ENCODE assay signal across 22 cellular contexts in the genomic region with DNA sequence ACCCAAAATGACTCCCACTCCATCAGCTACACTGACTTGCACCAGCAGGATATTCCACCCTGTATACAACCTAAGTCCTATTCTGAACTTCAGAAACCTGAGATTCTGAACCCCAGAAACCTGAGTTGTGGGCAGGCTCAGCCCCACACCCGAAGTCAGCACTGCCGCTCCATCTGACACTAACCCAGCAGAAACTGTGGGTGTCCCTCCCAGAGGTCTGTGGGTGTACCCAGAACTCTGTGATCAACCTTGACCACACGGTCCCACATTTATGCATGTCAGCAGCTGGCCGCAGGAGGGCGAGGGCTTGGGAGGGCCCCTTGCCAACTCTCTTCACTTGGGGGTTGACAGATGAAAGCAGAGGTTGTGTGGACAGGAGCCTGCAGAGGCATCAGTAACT. TPM values are rescaled to one million over a fixed set of nuclear protein-coding genes. Genes with fewer than 3 reads are reported as not detected.
DNase-seq lines count a peak whose midpoint lies in the region; ATAC-seq and TF ChIP-seq lines count a peak whose summit lies in the region.
"Had no signal": no experiment of that assay in that cellular context is flagged by ENCODE, and none has a peak within 500 bp of the region (broad histone marks: within the 10 kb centered on the region; RNA-seq: fewer than 3 reads in every experiment).

No MANE protein-coding gene starts in this region.

- H3K27ac Mint-ChIP-seq in endodermal cell, result no peak overlapping the region
- H3K27ac Mint-ChIP-seq: CD14-positive monocyte; CD4-positive, alpha-beta memory T cell had no signal

- TF ChIP-seq POLR2A in tibial nerve (IDR thresholded peaks at IDR 0.05), result no peak

- no peak for TF ChIP-seq EP300 in tibial nerve (IDR thresholded peaks at IDR 0.05)

- TF ChIP-seq CTCF in left ventricle myocardium inferior (IDR thresholded peaks at IDR 0.05; ENCODE audit: borderline replicate concordance) (no peak), endodermal cell (conservative IDR thresholded peaks at IDR 0.05) (no peak), tibial nerve (IDR thresholded peaks at IDR 0.05) (no peak)

- WGBS in endodermal cell (ENCODE audit: insufficient coverage in 1 of 2, insufficient read length in 1 of 2), 2 experiments, result 87 to 90% methylated on average over 3 to 5 of the region's 5 CpGs
- no CpG with 5 or more reads among the region's 5 CpGs for WGBS in neuronal stem cell (ENCODE audit: extremely low coverage in 2 of 2, insufficient read length in 2 of 2, insufficient replicate concordance in 1 of 2), 2 donors
- 81 to 88% methylated on average over 5 of the region's 5 CpGs for WGBS in tibial nerve, 2 donors

- no peak overlapping the region for H3K18ac ChIP-seq in neuronal stem cell (ENCODE audit: low read length)

- H3K27ac ChIP-seq in left ventricle myocardium inferior (replicated peaks) (no peak overlapping the region), endodermal cell (ENCODE audit: low read depth, low read length) (no peak overlapping the region), neuronal stem cell (replicated peaks; ENCODE audit: low read length) (no peak overlapping the region), tibial nerve (no peak overlapping the region)
- H3K27ac ChIP-seq: BLaER1, HL-60 had no signal

- no peak for ATAC-seq in GM21390 (IDR thresholded peaks at IDR 0.05; ENCODE audit: unreplicated experiment)
- ATAC-seq: HCT116 had no signal

- no peak overlapping the region for H3K4me2 ChIP-seq in neuronal stem cell (ENCODE audit: insufficient read depth, low read length, poor library complexity, severe bottlenecking)
- H3K4me2 ChIP-seq: BLaER1 had no signal

- H4K91ac ChIP-seq in neuronal stem cell (ENCODE audit: low read depth, low read length, poor library complexity), result no peak overlapping the region

- no peak overlapping the region for H2BK12ac ChIP-seq in neuronal stem cell (ENCODE audit: low read length)

- DNase-seq in cardiac septum (ENCODE audit: low spot score), result peak; percentile 36
- no peak for DNase-seq in left ventricle myocardium inferior
- peak; percentile 36 for DNase-seq in endodermal cell
- DNase-seq in neuronal stem cell (ENCODE audit: low spot score), result no peak
- no peak for DNase-seq in amygdala (lab: John Stamatoyannopoulos, UW)
- DNase-seq in SHP77 treated with DMSO at 0.1 percent for 48 hours (lab: John Stamatoyannopoulos, UW), result no peak
- no peak for DNase-seq in tibial nerve (ENCODE audit: low spot score in 2 of 2)
- DNase-seq: 8988T; CD4-positive, alpha-beta memory T cell; DMS79 treated with DMSO at 0.1 percent for 48 hours; GF-D8; GOT3; H7; IMR-90 had no signal

- no peak overlapping the region for H3K23ac ChIP-seq in neuronal stem cell (ENCODE audit: low read depth, low read length, poor library complexity)

- no peak overlapping the region for H4K8ac ChIP-seq in neuronal stem cell (ENCODE audit: low read depth, low read length)

- H3K4me3 ChIP-seq in left ventricle myocardium inferior (no peak overlapping the region), endodermal cell (ENCODE audit: low read length) (no peak overlapping the region), neuronal stem cell (ENCODE audit: low read length in 2 of 2) (no peak overlapping the region), tibial nerve (no peak overlapping the region)
- H3K4me3 ChIP-seq: BLaER1 had no signal

- peak overlapping the region; percentile 31 for H2AK5ac ChIP-seq in neuronal stem cell (ENCODE audit: low read depth, low read length)

- intact Hi-C loops in cardiac septum (cut with DNase I) (loop anchor here (10.0 kb wide), 1 partner anchor 195 kb away; no protein-coding TSS in a partner anchor), left ventricle myocardium inferior (cut with micrococcal nuclease) (no loop called here)

- H3K27me3 ChIP-seq in left ventricle myocardium inferior (ENCODE audit: low read depth) (no peaks in the 10 kb centered on the region), endodermal cell (ENCODE audit: control insufficient read depth, insufficient read depth, low read length, poor library complexity, severe bottlenecking) (no peaks in the 10 kb centered on the region), neuronal stem cell (ENCODE audit: control insufficient read depth in 3 of 3, insufficient read depth in 3 of 3, low read depth in 1 of 3, low read length in 3 of 3) (no peaks in the 10 kb centered on the region), tibial nerve (no peaks in the 10 kb centered on the region)
- H3K27me3 ChIP-seq: BLaER1 had no signal

- no peak overlapping the region for H2AFZ ChIP-seq in neuronal stem cell (ENCODE audit: low read length)

- H3K36me3 ChIP-seq in left ventricle myocardium inferior, result no peaks in the 10 kb centered on the region
- no peaks in the 10 kb centered on the region for H3K36me3 ChIP-seq in endodermal cell (ENCODE audit: control insufficient read depth, insufficient read depth, low read length)
- no peaks in the 10 kb centered on the region for H3K36me3 ChIP-seq in neuronal stem cell (replicated peaks in 1 of 2; ENCODE audit: control insufficient read depth in 2 of 2, insufficient read depth in 2 of 2, low read length in 2 of 2)
- H3K36me3 ChIP-seq in tibial nerve, result no peaks in the 10 kb centered on the region
- H3K36me3 ChIP-seq: BLaER1 had no signal

- no peaks in the 10 kb centered on the region for H3K36me3 Mint-ChIP-seq in endodermal cell (ENCODE audit: low read depth)
- H3K36me3 Mint-ChIP-seq: CD14-positive monocyte; CD4-positive, alpha-beta memory T cell had no signal

- H3K9me3 Mint-ChIP-seq in endodermal cell, result no peaks in the 10 kb centered on the region
- H3K9me3 Mint-ChIP-seq: CD14-positive monocyte had no signal

- no peak overlapping the region for H2BK15ac ChIP-seq in neuronal stem cell (ENCODE audit: low read length)

- no peak overlapping the region for H2BK5ac ChIP-seq in neuronal stem cell (ENCODE audit: low read length)

- no peak overlapping the region for H3K4ac ChIP-seq in neuronal stem cell (ENCODE audit: low read length)

- H3K27me3 Mint-ChIP-seq in endodermal cell (ENCODE audit: insufficient read depth), result peaks cover 16% of the 10 kb centered on the region

- H3K9me3 ChIP-seq in left ventricle myocardium inferior (replicated peaks) (no peaks in the 10 kb centered on the region), endodermal cell (ENCODE audit: control insufficient read depth, low read length) (no peaks in the 10 kb centered on the region), neuronal stem cell (replicated peaks in 1 of 2; ENCODE audit: control insufficient read depth in 2 of 2, insufficient read depth in 1 of 2, low read depth in 1 of 2, low read length in 2 of 2) (no peaks in the 10 kb centered on the region), tibial nerve (no peaks in the 10 kb centered on the region)
- H3K9me3 ChIP-seq: BLaER1 had no signal

- H3K4me1 ChIP-seq in left ventricle myocardium inferior (no peaks in the 10 kb centered on the region), endodermal cell (ENCODE audit: control insufficient read depth, insufficient read depth, low read length) (no peaks in the 10 kb centered on the region), neuronal stem cell (ENCODE audit: control insufficient read depth in 2 of 2, insufficient read depth in 1 of 2, low read depth in 1 of 2, low read length in 2 of 2) (no peaks in the 10 kb centered on the region), tibial nerve (no peaks in the 10 kb centered on the region)
- H3K4me1 ChIP-seq: BLaER1 had no signal

- peaks cover 2% of the 10 kb centered on the region for H3K4me1 Mint-ChIP-seq in endodermal cell
- H3K4me1 Mint-ChIP-seq: CD14-positive monocyte; CD4-positive, alpha-beta memory T cell had no signal

- no peak overlapping the region for H3K9ac ChIP-seq in endodermal cell (ENCODE audit: extremely low read depth, low read length, poor library complexity, severe bottlenecking)
- no peak overlapping the region for H3K9ac ChIP-seq in neuronal stem cell (ENCODE audit: low read depth, low read length, poor library complexity)
- H3K9ac ChIP-seq: BLaER1 had no signal

- no peak overlapping the region for H3K14ac ChIP-seq in neuronal stem cell (ENCODE audit: low read length)

- H2BK120ac ChIP-seq in neuronal stem cell (ENCODE audit: low read depth, low read length), result no peak overlapping the region

- H3K79me1 ChIP-seq in neuronal stem cell (ENCODE audit: low read depth, low read length), result no peaks in the 10 kb centered on the region

- no peak overlapping the region for H3K4me3 Mint-ChIP-seq in endodermal cell
- H3K4me3 Mint-ChIP-seq: CD14-positive monocyte; CD4-positive, alpha-beta memory T cell had no signal

RNA-seq across cellular contexts. Expression of a gene that starts 9.3 kb away (rescaled TPM):
- total RNA-seq in cardiac septum (0.30 TPM), left ventricle myocardium inferior (0.14 TPM), endodermal cell (10 to 100 TPM; 10.6 to 13.1 TPM), tibial nerve (1 to 10 TPM in 2 of 4 donors, under 1 TPM in 2; 0.30 to 2.0 (median 1.2) TPM)
- polyA plus RNA-seq in endodermal cell (2013, experiment 1 of 2), result 8.5 TPM
- polyA plus RNA-seq in endodermal cell (2013, experiment 2 of 2), result 10.4 TPM
- 0.73 TPM for polyA plus RNA-seq in neuronal stem cell (2013, experiment 1 of 2)
- polyA plus RNA-seq in neuronal stem cell (2013, experiment 2 of 2), result 0.69 TPM

RNA-seq across cellular contexts. Expression of a gene that starts 26.5 kb away (rescaled TPM):
- 24.8 TPM for total RNA-seq in cardiac septum
- 31.6 TPM for total RNA-seq in left ventricle myocardium inferior
- total RNA-seq in endodermal cell, result not detected
- not detected for polyA plus RNA-seq in endodermal cell (2013, experiment 1 of 2)
- not detected for polyA plus RNA-seq in endodermal cell (2013, experiment 2 of 2)
- polyA plus RNA-seq in neuronal stem cell (2013, experiment 1 of 2), result 0.03 TPM
- polyA plus RNA-seq in neuronal stem cell (2013, experiment 2 of 2), result 0.04 TPM
- total RNA-seq in tibial nerve, result under 1 TPM in 1 of 4 donors, not detected in 3; 0.66 TPM
- total RNA-seq: A673; CD4-positive, alpha-beta memory T cell; H7; HT1080 had no signal
- polyA plus RNA-seq: AG04450; CD14-positive monocyte; CD4-positive, alpha-beta memory T cell had no signal

Comparison
In these comparisons a context has a peak if more than half of its experiments do, and no peak if none do; other contexts are left out.
1. DNase-seq: peak in cardiac septum (single experiment) and endodermal cell (single experiment); none in left ventricle myocardium inferior (single experiment), neuronal stem cell (single experiment), amygdala (0 of 56), SHP77 treated with DMSO at 0.1 percent for 48 hours (single experiment) and tibial nerve (0 of 2).
2. RNA of a gene that starts 26.5 kb away (total RNA-seq): 31.6 TPM in left ventricle myocardium inferior (single experiment) and 24.8 TPM in cardiac septum (single experiment); not detected in endodermal cell and 0.66 TPM in tibial nerve; every median in the first group is over 10 times any median in the second.